In genomic region chr16:67192781-67193260, GRCh38 we compare ENCODE assay signal across 8 cellular contexts. TPM values are rescaled to one million over a fixed set of nuclear protein-coding genes. Genes with fewer than 3 reads are reported as not detected.
DNase-seq lines count a peak whose midpoint lies in the region; ATAC-seq, FAIRE-seq and TF ChIP-seq lines count a peak whose summit lies in the region.

No MANE protein-coding gene starts in this region.

- in situ Hi-C loops in GM12878 (cut with MboI) = no loop called here

- intact Hi-C loops in GM12878 (cut with micrococcal nuclease; ENCODE audit: unreplicated experiment) = loop anchor here (2.0 kb wide), 1 partner anchor 54 kb away; the partner anchor contains the start of gene FHOD1

- H3K9me3 Mint-ChIP-seq in activated naive CD4-positive, alpha-beta T cell treated with anti-CD3 and anti-CD28 coated beads, Interleukin-2, amount 50 U/mL, for 24 hours = no peaks in the 10 kb centered on the region

- H3K27ac ChIP-seq in GM12878 (ENCODE audit: control insufficient read depth, insufficient read depth) (peak overlapping the region; percentile 79), lung (ENCODE audit: low read depth in 1 of 2, low read length in 1 of 2) (peak overlapping the region; percentile 39 to 82), urinary bladder (ENCODE audit: low read depth) (no peak overlapping the region)

- no peak for DNase-seq in activated naive CD4-positive, alpha-beta T cell treated with anti-CD3 and anti-CD28 coated beads, Interleukin-2, amount 50 U/mL, for 16 hours
- DNase-seq in GM12878 (ENCODE audit: low read depth, low spot score) (no peak), lung (ENCODE audit: low spot score) (no peak), NCI-H2227 (lab: John Stamatoyannopoulos, UW; ENCODE audit: unreplicated experiment) (no peak)

- peak; percentile 18 for FAIRE-seq in GM12878 (lab: Jason Lieb, UNC)

- POLR2A ChIA-PET in GM12878 (lab: Charles Lee) = interaction anchor here (0.6 to 4.7 kb wide), 7 partner anchors 9 to 34 kb away, joined by 3 to 22 read pairs (median 3); partner anchors contain the start of gene TMEM208

- H3K4me1 ChIP-seq in GM12878 (ENCODE audit: control insufficient read depth, insufficient read depth, low read length) (peaks cover 8% of the 10 kb centered on the region), lung (ENCODE audit: control insufficient read depth in 2 of 2, insufficient read depth in 2 of 2, low read length in 2 of 2) (peaks cover 11 to 17% of the 10 kb centered on the region in 2 donors), urinary bladder (ENCODE audit: insufficient read depth) (no peaks in the 10 kb centered on the region)

- H3K27me3 ChIP-seq in GM12878 (replicated peaks in 1 of 2; ENCODE audit: control insufficient read depth in 2 of 2, insufficient read depth in 2 of 2, low read length in 1 of 2) (no peaks in the 10 kb centered on the region), lung (ENCODE audit: control insufficient read depth, insufficient read depth) (no peaks in the 10 kb centered on the region)

- no peak; the same call in 1 of the 2 replicates for TF ChIP-seq POLR2A in GM12878 (IDR thresholded peaks at IDR 0.05; ENCODE audit: low read depth, low read length)

- peak overlapping the region; percentile 99 for H3K4me3 ChIP-seq in GM12878
- H3K4me3 ChIP-seq in lung = peak overlapping the region; percentile 98
- H3K4me3 ChIP-seq in urinary bladder (ENCODE audit: low read depth, low read length) = peak overlapping the region; percentile 68

- H3K27me3 Mint-ChIP-seq in activated naive CD4-positive, alpha-beta T cell treated with anti-CD3 and anti-CD28 coated beads, Interleukin-2, amount 50 U/mL, for 24 hours = no peaks in the 10 kb centered on the region

- H4K20me1 ChIP-seq in GM12878 (ENCODE audit: control insufficient read depth, insufficient read depth) = peaks cover 7% of the 10 kb centered on the region

- ATAC-seq in GM12878 (peak; percentile 37), lung (ENCODE audit: insufficient read depth, low FRiP score) (no peak), GM21515 (IDR thresholded peaks at IDR 0.05; ENCODE audit: unreplicated experiment) (no peak), GM18519 (IDR thresholded peaks at IDR 0.05; ENCODE audit: low FRiP score, unreplicated experiment) (no peak)

- RAD21 ChIA-PET in GM12878 (lab: Charles Lee; ENCODE audit: unreplicated experiment) = interaction anchor here (0.8 to 1.7 kb wide), 6 partner anchors 9 to 54 kb away, joined by 3 to 7 read pairs (median 4); partner anchors contain the start of genes FHOD1, NOL3 and TMEM208

- H3K9me3 ChIP-seq in GM12878 (replicated peaks; ENCODE audit: control insufficient read depth, insufficient read depth, low read length) (no peaks in the 10 kb centered on the region), lung (ENCODE audit: control insufficient read depth in 2 of 2, insufficient read depth in 1 of 2, low read length in 1 of 2) (no peaks in the 10 kb centered on the region)

- no peak for TF ChIP-seq RAD21 in GM12878 (IDR thresholded peaks at IDR 0.05; ENCODE audit: insufficient read depth, low read depth, low read length)

- BruUV-seq in GM12878 (replicated peaks; lab: Mats Ljungman, UMichigan) = no TSS peak

- no peak for TF ChIP-seq CTCF in GM12878 (IDR thresholded peaks at IDR 0.05 in 2 of 3, conservative IDR thresholded peaks at IDR 0.05 in 1 of 3; ENCODE audit: control insufficient read depth in 2 of 3, extremely low read depth in 1 of 3, insufficient read depth in 1 of 3, low read depth in 3 of 3, low read length in 3 of 3)
- no peak for TF ChIP-seq CTCF in lung (IDR thresholded peaks at IDR 0.05; ENCODE audit: control extremely low read depth, extremely low read depth)

- CTCF ChIA-PET in GM12878 (lab: Yijun Ruan, JAX) = interaction anchor here (0.6 to 1.8 kb wide), 9 partner anchors 18 to 239 kb away, joined by 3 to 11 read pairs (median 4); partner anchors contain the start of genes FBXL8, TMEM208 and TRADD

- peak overlapping the region; percentile 95 for H3K4me2 ChIP-seq in GM12878 (ENCODE audit: control insufficient read depth, insufficient read depth)

- SMC1A ChIA-PET in GM12878 (lab: Charles Lee; ENCODE audit: uncharacterized antibody, unreplicated experiment) = interaction anchor here (0.8 to 2.1 kb wide), 4 partner anchors 52 to 175 kb away, joined by 3 to 9 read pairs (median 3); partner anchors contain the start of gene PHAF1

- H2AFZ ChIP-seq in GM12878 (ENCODE audit: control insufficient read depth, low read depth, low read length) = no peak overlapping the region

- H3K4me1 Mint-ChIP-seq in activated naive CD4-positive, alpha-beta T cell treated with anti-CD3 and anti-CD28 coated beads, Interleukin-2, amount 50 U/mL, for 24 hours = peaks cover 38% of the 10 kb centered on the region

- H3K36me3 ChIP-seq in GM12878 (ENCODE audit: control insufficient read depth in 2 of 2, insufficient read depth in 2 of 2, low read length in 1 of 2) = peaks cover 14 to 25% of the 10 kb centered on the region in 2 experiments
- peaks cover 19 to 39% of the 10 kb centered on the region in 2 donors for H3K36me3 ChIP-seq in lung (ENCODE audit: control insufficient read depth in 2 of 2, insufficient read depth in 2 of 2, low read length in 2 of 2)
- H3K36me3 ChIP-seq in urinary bladder (ENCODE audit: insufficient read depth) = peaks cover 8% of the 10 kb centered on the region

- 3% methylated on average over 16 of the region's 16 CpGs for WGBS in GM12878 (ENCODE audit: insufficient coverage, insufficient replicate concordance, low lambda C conversion rate, missing lambda C conversion rate)
- WGBS in lung, 2 donors = 22 to 27% methylated on average over 16 of the region's 16 CpGs
- WGBS in urinary bladder = 24% methylated on average over 16 of the region's 16 CpGs

- TF ChIP-seq EP300 in GM12878 (IDR thresholded peaks at IDR 0.05; ENCODE audit: borderline replicate concordance in 1 of 2, control insufficient read depth in 1 of 2, low read depth in 2 of 2, low read length in 2 of 2) = no peak

- peaks cover 17% of the 10 kb centered on the region for H3K36me3 Mint-ChIP-seq in activated naive CD4-positive, alpha-beta T cell treated with anti-CD3 and anti-CD28 coated beads, Interleukin-2, amount 50 U/mL, for 24 hours

- H3K79me2 ChIP-seq in GM12878 (ENCODE audit: control insufficient read depth, insufficient read depth, low read length) = peaks cover 23% of the 10 kb centered on the region

- peak overlapping the region; percentile 95 for H3K4me3 Mint-ChIP-seq in activated naive CD4-positive, alpha-beta T cell treated with anti-CD3 and anti-CD28 coated beads, Interleukin-2, amount 50 U/mL, for 24 hours

- peak overlapping the region; percentile 97 for H3K9ac ChIP-seq in GM12878 (ENCODE audit: control insufficient read depth, insufficient read depth, low read length)

- H3K27ac Mint-ChIP-seq in activated naive CD4-positive, alpha-beta T cell treated with anti-CD3 and anti-CD28 coated beads, Interleukin-2, amount 50 U/mL, for 24 hours = peak overlapping the region; percentile 51

RNA-seq across cellular contexts. Expression of gene E2F4, which starts 0.9 kb away (rescaled TPM):
- total RNA-seq in GM12878 (2013; cell fraction: nucleolus; rRNA removed) = 90.6 and 96.1 TPM in 2 replicates
- 105 and 116 TPM in 2 replicates for total RNA-seq in GM12878 (2014; rRNA removed)
- 68.2 and 72.6 TPM in 2 replicates for total RNA-seq in GM12878 (2014; rRNA removed; fragmentation: Illumina TruSeq; extraction: Trizol)
- 96.7 and 108 TPM in 2 replicates for total RNA-seq in GM12878 (2021)
- polyA plus RNA-seq in GM12878 (2011; ENCODE audit: low read depth) = 51.0 TPM
- polyA plus RNA-seq in GM12878 (2011; rRNA removed) = 42.7 and 75.6 TPM in 2 replicates
- polyA plus RNA-seq in GM12878 (2011; cell fraction: cytosol; rRNA removed) = 126 and 137 TPM in 2 replicates
- 235 and 287 TPM in 2 replicates for polyA plus RNA-seq in GM12878 (2011; cell fraction: nucleus; rRNA removed)
- polyA plus RNA-seq in GM12878 (2012) = 64.9 and 80.5 TPM in 2 replicates
- polyA plus RNA-seq in GM12878 (2014; fragmentation: Illumina TruSeq; extraction: Trizol) = 38.3 and 88.0 TPM in 2 replicates
- polyA plus RNA-seq in GM12878 (2014; fragmentation: Nextera tagmentation; extraction: Ambion mirVana) = 10 to 100 TPM; 11.7 to 16.5 TPM
- polyA plus RNA-seq in GM12878 (2014; rRNA removed) = 132 and 147 TPM in 2 replicates
- polyA plus RNA-seq in GM12878 (2016; fragmentation: Nextera tagmentation; extraction: Ambion mirVana) = 100 to 1,000 TPM; 104 to 110 TPM
- 75.3 and 103 TPM in 2 replicates for polyA minus RNA-seq in GM12878 (2011; rRNA and poly(A)+ RNA removed)
- 28.5 and 40.3 TPM in 2 replicates for polyA minus RNA-seq in GM12878 (2011; cell fraction: cytosol; rRNA and poly(A)+ RNA removed)
- 62.7 and 107 TPM in 2 replicates for polyA minus RNA-seq in GM12878 (2011; cell fraction: nucleus; rRNA and poly(A)+ RNA removed)
- 10 to 100 TPM; 27.8 to 68.2 TPM for total RNA-seq in lung
- 10 to 100 TPM; 44.5 to 86.1 TPM for polyA plus RNA-seq in lung
- 28.0 TPM for total RNA-seq in urinary bladder
- 65.0 TPM for polyA plus RNA-seq in urinary bladder

RNA-seq across cellular contexts. Expression of gene EXOC3L1, which starts 2.9 kb away (rescaled TPM):
- not detected in 2 replicates for total RNA-seq in GM12878 (2013; cell fraction: nucleolus; rRNA removed)
- total RNA-seq in GM12878 (2014; rRNA removed) = not detected in 2 replicates
- not detected in 2 replicates for total RNA-seq in GM12878 (2014; rRNA removed; fragmentation: Illumina TruSeq; extraction: Trizol)
- not detected in 2 replicates for total RNA-seq in GM12878 (2021)
- not detected for polyA plus RNA-seq in GM12878 (2011; ENCODE audit: low read depth)
- polyA plus RNA-seq in GM12878 (2011; rRNA removed) = not detected in 2 replicates
- polyA plus RNA-seq in GM12878 (2011; cell fraction: cytosol; rRNA removed) = 0.01 and 0.07 TPM in 2 replicates
- polyA plus RNA-seq in GM12878 (2011; cell fraction: nucleus; rRNA removed) = 0.04 TPM in 1 of 2 replicates, not detected in the other
- not detected in 2 replicates for polyA plus RNA-seq in GM12878 (2012)
- polyA plus RNA-seq in GM12878 (2014; fragmentation: Illumina TruSeq; extraction: Trizol) = not detected in 2 replicates
- not detected for polyA plus RNA-seq in GM12878 (2014; fragmentation: Nextera tagmentation; extraction: Ambion mirVana)
- polyA plus RNA-seq in GM12878 (2014; rRNA removed) = 0.03 TPM in 1 of 2 replicates, not detected in the other
- polyA plus RNA-seq in GM12878 (2016; fragmentation: Nextera tagmentation; extraction: Ambion mirVana) = under 1 TPM; 0.07 to 0.42 TPM
- not detected in 2 replicates for polyA minus RNA-seq in GM12878 (2011; rRNA and poly(A)+ RNA removed)
- polyA minus RNA-seq in GM12878 (2011; cell fraction: cytosol; rRNA and poly(A)+ RNA removed) = not detected in 2 replicates
- polyA minus RNA-seq in GM12878 (2011; cell fraction: nucleus; rRNA and poly(A)+ RNA removed) = not detected in 2 replicates
- total RNA-seq in lung = 10 to 100 TPM; 11.4 to 16.5 TPM
- 10 to 100 TPM in 1 of 2 donors, 1 to 10 TPM in 1; 9.7 to 12.6 TPM for polyA plus RNA-seq in lung
- 3.4 TPM for total RNA-seq in urinary bladder
- 3.7 TPM for polyA plus RNA-seq in urinary bladder

RNA-seq across cellular contexts. Expression of gene ELMO3, which starts 6.1 kb away (rescaled TPM):
- total RNA-seq in GM12878 (2013; cell fraction: nucleolus; rRNA removed) = 7.4 and 7.7 TPM in 2 replicates
- total RNA-seq in GM12878 (2014; rRNA removed) = 2.9 and 3.3 TPM in 2 replicates
- 0.83 and 0.85 TPM in 2 replicates for total RNA-seq in GM12878 (2014; rRNA removed; fragmentation: Illumina TruSeq; extraction: Trizol)
- total RNA-seq in GM12878 (2021) = 4.7 TPM in 2 replicates
- 0.55 TPM for polyA plus RNA-seq in GM12878 (2011; ENCODE audit: low read depth)
- polyA plus RNA-seq in GM12878 (2011; rRNA removed) = 1.4 and 2.3 TPM in 2 replicates
- 2.3 and 4.2 TPM in 2 replicates for polyA plus RNA-seq in GM12878 (2011; cell fraction: cytosol; rRNA removed)
- polyA plus RNA-seq in GM12878 (2011; cell fraction: nucleus; rRNA removed) = 33.6 and 41.6 TPM in 2 replicates
- 2.2 and 2.3 TPM in 2 replicates for polyA plus RNA-seq in GM12878 (2012)
- 0.08 and 0.46 TPM in 2 replicates for polyA plus RNA-seq in GM12878 (2014; fragmentation: Illumina TruSeq; extraction: Trizol)
- under 1 TPM in 1 of 2 experiments, not detected in 1; 0.05 TPM for polyA plus RNA-seq in GM12878 (2014; fragmentation: Nextera tagmentation; extraction: Ambion mirVana)
- 4.2 and 4.6 TPM in 2 replicates for polyA plus RNA-seq in GM12878 (2014; rRNA removed)
- under 1 TPM; 0.64 to 0.96 TPM for polyA plus RNA-seq in GM12878 (2016; fragmentation: Nextera tagmentation; extraction: Ambion mirVana)
- 0.44 and 1.9 TPM in 2 replicates for polyA minus RNA-seq in GM12878 (2011; rRNA and poly(A)+ RNA removed)
- polyA minus RNA-seq in GM12878 (2011; cell fraction: cytosol; rRNA and poly(A)+ RNA removed) = 0.80 TPM in 1 of 2 replicates, not detected in the other
- 4.0 and 7.6 TPM in 2 replicates for polyA minus RNA-seq in GM12878 (2011; cell fraction: nucleus; rRNA and poly(A)+ RNA removed)
- total RNA-seq in lung = 10 to 100 TPM in 1 of 2 donors, 1 to 10 TPM in 1; 6.5 to 22.5 TPM
- 10 to 100 TPM; 13.3 to 17.7 TPM for polyA plus RNA-seq in lung
- total RNA-seq in urinary bladder = 2.7 TPM
- 6.4 TPM for polyA plus RNA-seq in urinary bladder

RNA-seq across cellular contexts. Expression of gene MATCAP1, which starts 9.1 kb away (rescaled TPM):
- total RNA-seq in GM12878 (2013; cell fraction: nucleolus; rRNA removed) = 43.8 and 52.6 TPM in 2 replicates
- total RNA-seq in GM12878 (2014; rRNA removed) = 11.3 and 11.6 TPM in 2 replicates
- total RNA-seq in GM12878 (2014; rRNA removed; fragmentation: Illumina TruSeq; extraction: Trizol) = 7.0 and 7.8 TPM in 2 replicates
- 18.3 and 18.8 TPM in 2 replicates for total RNA-seq in GM12878 (2021)
- 9.8 TPM for polyA plus RNA-seq in GM12878 (2011; ENCODE audit: low read depth)
- polyA plus RNA-seq in GM12878 (2011; rRNA removed) = 15.5 and 20.1 TPM in 2 replicates
- 28.8 and 36.3 TPM in 2 replicates for polyA plus RNA-seq in GM12878 (2011; cell fraction: cytosol; rRNA removed)
- 244 and 246 TPM in 2 replicates for polyA plus RNA-seq in GM12878 (2011; cell fraction: nucleus; rRNA removed)
- 22.5 and 23.5 TPM in 2 replicates for polyA plus RNA-seq in GM12878 (2012)
- 7.2 and 9.5 TPM in 2 replicates for polyA plus RNA-seq in GM12878 (2014; fragmentation: Illumina TruSeq; extraction: Trizol)
- 1 to 10 TPM; 2.8 to 6.6 TPM for polyA plus RNA-seq in GM12878 (2014; fragmentation: Nextera tagmentation; extraction: Ambion mirVana)
- 25.8 and 28.9 TPM in 2 replicates for polyA plus RNA-seq in GM12878 (2014; rRNA removed)
- 1 to 10 TPM; 5.6 to 7.6 TPM for polyA plus RNA-seq in GM12878 (2016; fragmentation: Nextera tagmentation; extraction: Ambion mirVana)
- 9.6 and 23.4 TPM in 2 replicates for polyA minus RNA-seq in GM12878 (2011; rRNA and poly(A)+ RNA removed)
- 5.3 and 10.4 TPM in 2 replicates for polyA minus RNA-seq in GM12878 (2011; cell fraction: cytosol; rRNA and poly(A)+ RNA removed)
- 33.2 and 41.7 TPM in 2 replicates for polyA minus RNA-seq in GM12878 (2011; cell fraction: nucleus; rRNA and poly(A)+ RNA removed)
- total RNA-seq in lung = 10 to 100 TPM; 33.1 to 41.8 TPM
- polyA plus RNA-seq in lung = 10 to 100 TPM; 18.5 to 18.8 TPM
- total RNA-seq in urinary bladder = 11.4 TPM
- polyA plus RNA-seq in urinary bladder = 20.9 TPM

RNA-seq across cellular contexts. Expression of gene NOL3, which starts 22.5 kb away (rescaled TPM):
- total RNA-seq in GM12878 (2013; cell fraction: nucleolus; rRNA removed) = 59.6 and 65.7 TPM in 2 replicates
- total RNA-seq in GM12878 (2014; rRNA removed) (4.3 and 4.5 TPM in 2 replicates), GM12878 (2014; rRNA removed; fragmentation: Illumina TruSeq; extraction: Trizol) (1.5 and 2.3 TPM in 2 replicates), GM12878 (2021) (5.0 and 5.3 TPM in 2 replicates), lung (10 to 100 TPM; 25.3 to 51.9 TPM), urinary bladder (5.3 TPM)
- polyA plus RNA-seq in GM12878 (2011; ENCODE audit: low read depth) = 7.8 TPM
- polyA plus RNA-seq in GM12878 (2011; rRNA removed) (18.4 and 19.5 TPM in 2 replicates), GM12878 (2014; fragmentation: Illumina TruSeq; extraction: Trizol) (3.0 and 4.2 TPM in 2 replicates), GM12878 (2014; fragmentation: Nextera tagmentation; extraction: Ambion mirVana) (under 1 TPM; 0.31 to 0.44 TPM), GM12878 (2014; rRNA removed) (4.8 and 5.8 TPM in 2 replicates), GM12878 (2016; fragmentation: Nextera tagmentation; extraction: Ambion mirVana) (1 to 10 TPM; 1.6 to 2.4 TPM), lung (10 to 100 TPM; 35.5 to 46.8 TPM), urinary bladder (66.6 TPM)
- polyA plus RNA-seq in GM12878 (2011; cell fraction: cytosol; rRNA removed) = 12.9 and 13.1 TPM in 2 replicates
- polyA plus RNA-seq in GM12878 (2011; cell fraction: nucleus; rRNA removed) = 47.9 and 53.2 TPM in 2 replicates
- 21.1 and 24.3 TPM in 2 replicates for polyA plus RNA-seq in GM12878 (2012)
- polyA minus RNA-seq in GM12878 (2011; rRNA and poly(A)+ RNA removed) = 9.1 and 9.5 TPM in 2 replicates
- 1.2 TPM in 1 of 2 replicates, not detected in the other for polyA minus RNA-seq in GM12878 (2011; cell fraction: cytosol; rRNA and poly(A)+ RNA removed)
- 5.7 and 8.5 TPM in 2 replicates for polyA minus RNA-seq in GM12878 (2011; cell fraction: nucleus; rRNA and poly(A)+ RNA removed)
